Comparison of ENCODE assay signal across 15 cellular contexts in the genomic region with DNA sequence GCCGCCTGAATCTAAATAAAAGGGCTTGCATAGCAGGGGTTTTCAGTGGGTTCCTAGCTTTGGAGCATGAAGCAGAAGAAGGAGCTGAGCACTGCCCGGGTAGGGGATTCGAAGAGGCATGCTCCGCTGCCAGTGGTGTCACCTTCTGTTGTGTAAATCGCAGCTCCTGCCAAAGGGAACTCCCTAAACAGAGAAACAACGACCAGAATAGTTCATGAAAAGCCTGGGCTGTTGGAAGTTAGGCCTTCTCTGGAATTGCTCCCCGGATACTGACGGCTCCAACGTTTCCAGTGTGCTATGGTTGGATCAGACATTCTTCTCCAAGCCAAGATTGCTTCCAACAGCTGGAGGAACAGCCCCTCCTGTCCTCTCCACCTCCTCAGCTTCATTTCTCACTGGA.
DNase-seq lines count a peak whose midpoint lies in the region; ATAC-seq and TF ChIP-seq lines count a peak whose summit lies in the region.
"Had no signal": no experiment of that assay in that cellular context is flagged by ENCODE, and none has a peak within 500 bp of the region (broad histone marks: within the 10 kb centered on the region; RNA-seq: fewer than 3 reads in every experiment).

No MANE protein-coding gene starts in this region.

- ATAC-seq in HG02610 (IDR thresholded peaks at IDR 0.05; ENCODE audit: unreplicated experiment), result no peak
- ATAC-seq: activated CD8-positive, alpha-beta T cell treated with anti-CD3 and anti-CD28 coated beads, Interleukin-2, amount 10 ng/mL, durations not matched to agents 7 days and 5 days had no signal

- H3K4me1 ChIP-seq in HUES48 (ENCODE audit: control insufficient read depth, insufficient read depth, low read length) (peaks cover 16% of the 10 kb centered on the region), sigmoid colon (peaks cover 0 to 12% (median 3%) of the 10 kb centered on the region in 4 donors)
- H3K4me1 ChIP-seq: testis had no signal

- no peak overlapping the region for H3K9ac ChIP-seq in HUES48 (ENCODE audit: low read depth, low read length)

- no peak for TF ChIP-seq POLR2A in sigmoid colon (IDR thresholded peaks at IDR 0.05)

- peak; percentile 2 for DNase-seq in astrocyte of the spinal cord (ENCODE audit: low read depth, low spot score)
- DNase-seq in iPS DF 4.7 (ENCODE audit: extremely low read depth, low spot score), result peak; percentile 72
- no peak for DNase-seq in sigmoid colon
- no peak for DNase-seq in WERI-Rb-1
- no peak for DNase-seq in posterior cingulate gyrus
- no peak for DNase-seq in NCI-H524 treated with DMSO at 0.1 percent for 48 hours (lab: John Stamatoyannopoulos, UW)
- DNase-seq: activated CD8-positive, alpha-beta T cell treated with anti-CD3 and anti-CD28 coated beads, Interleukin-2, amount 10 ng/mL, durations not matched to agents 7 days and 5 days; amygdala; Kasumi-1; occipital lobe; testis had no signal

- peak overlapping the region; percentile 20; the same call in 1 of the 2 replicates for H3K4me3 ChIP-seq in HUES48 (ENCODE audit: low read depth, low read length)
- H3K4me3 ChIP-seq in astrocyte of the spinal cord (ENCODE audit: low read depth, low read length), result no peak overlapping the region
- no peak overlapping the region for H3K4me3 ChIP-seq in sigmoid colon
- H3K4me3 ChIP-seq in WERI-Rb-1 (ENCODE audit: low read depth, low read length), result no peak overlapping the region
- H3K4me3 ChIP-seq: testis had no signal

- H3K27me3 ChIP-seq in HUES48 (ENCODE audit: control insufficient read depth, insufficient read depth, low read length) (peaks cover 45% of the 10 kb centered on the region), sigmoid colon (no peaks in the 10 kb centered on the region), WERI-Rb-1 (ENCODE audit: insufficient read depth, low read depth, severe bottlenecking) (no peaks in the 10 kb centered on the region)
- H3K27me3 ChIP-seq: testis had no signal

- H3K9me3 ChIP-seq in HUES48 (ENCODE audit: control insufficient read depth, insufficient read depth, low read length), result peaks cover 5% of the 10 kb centered on the region; the same call in 1 of the 2 replicates
- H3K9me3 ChIP-seq in sigmoid colon, result peaks cover 0 to 17% (median 10%) of the 10 kb centered on the region in 4 donors
- H3K9me3 ChIP-seq in WERI-Rb-1 (ENCODE audit: severe bottlenecking), result peaks cover 9% of the 10 kb centered on the region
- H3K9me3 ChIP-seq: testis had no signal

- 58 to 59% methylated on average over 9 of the region's 9 CpGs for WGBS in sigmoid colon, 2 donors

- TF ChIP-seq CTCF in astrocyte of the spinal cord (IDR thresholded peaks at IDR 0.05; ENCODE audit: low read depth, low read length) (no peak), sigmoid colon (IDR thresholded peaks at IDR 0.05) (no peak), WERI-Rb-1 (IDR thresholded peaks at IDR 0.05; ENCODE audit: low read depth, low read length) (no peak)

- no peak for TF ChIP-seq EP300 in sigmoid colon (IDR thresholded peaks at IDR 0.05)

- H3K27ac ChIP-seq in HUES48 (ENCODE audit: low read depth, low read length) (peak overlapping the region; percentile 75), sigmoid colon (peak overlapping the region; percentile 10 to 66 (median 35)), WERI-Rb-1 (no peak overlapping the region)
- H3K27ac ChIP-seq: C4-2B, HL-60, testis had no signal

- in situ Hi-C loops in astrocyte of the spinal cord (cut with HindIII; ENCODE audit: low sequenced_read_pairs), result no loop called here

- H3K36me3 ChIP-seq in HUES48 (ENCODE audit: control insufficient read depth, insufficient read depth, low read length), result no peaks in the 10 kb centered on the region
- H3K36me3 ChIP-seq in sigmoid colon, result no peaks in the 10 kb centered on the region
- H3K36me3 ChIP-seq in WERI-Rb-1, result no peaks in the 10 kb centered on the region

- intact Hi-C loops in sigmoid colon (cut with DNase I) (no loop called here), posterior cingulate gyrus (cut with DNase I) (no loop called here)

Comparison
In these comparisons a context has a peak if more than half of its experiments do, and no peak if none do; other contexts are left out.
1. DNase-seq: peak in astrocyte of the spinal cord (single experiment) and iPS DF 4.7 (single experiment); none in sigmoid colon (single experiment), WERI-Rb-1 (single experiment), posterior cingulate gyrus (0 of 10) and NCI-H524 treated with DMSO at 0.1 percent for 48 hours (single experiment).